In the genomic region with DNA sequence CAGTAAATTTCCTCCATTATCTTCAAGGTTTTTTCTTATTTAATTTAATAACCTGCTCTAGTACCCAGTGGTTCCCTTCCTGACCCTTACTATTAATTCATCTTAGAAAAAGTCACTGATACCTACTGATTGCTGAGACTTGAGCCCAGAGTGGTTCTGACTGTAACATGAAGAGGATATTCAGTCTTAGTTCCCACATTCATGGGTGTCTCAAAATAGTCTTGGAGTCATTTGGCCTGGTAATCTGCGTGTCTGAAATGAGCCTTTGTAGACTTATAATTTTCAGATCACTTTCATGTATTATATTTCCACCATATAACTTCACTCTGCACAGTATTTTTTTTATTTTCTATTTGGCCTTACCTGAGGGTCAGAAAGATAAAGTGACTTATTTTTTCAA, we compare ENCODE assay signal across 3 cellular contexts.
"Had no signal": no experiment of that assay in that cellular context is flagged by ENCODE, and none has a peak within 500 bp of the region (broad histone marks: within the 10 kb centered on the region; RNA-seq: fewer than 3 reads in every experiment).

No MANE protein-coding gene starts in this region.

- H3K4me3 ChIP-seq: GM12878 had no signal

- DNase-seq: GDM1, GF-D8 had no signal

- ATAC-seq: GM12878 had no signal
